Comparison of ENCODE assay signal across 9 cellular contexts in genomic region chr6:40586800-40587201, GRCh38. TPM values are rescaled to one million over a fixed set of nuclear protein-coding genes. Genes with fewer than 3 reads are reported as not detected.
DNase-seq lines count a peak whose midpoint lies in the region; ATAC-seq and TF ChIP-seq lines count a peak whose summit lies in the region.
"Had no signal": no experiment of that assay in that cellular context is flagged by ENCODE, and none has a peak within 500 bp of the region (broad histone marks: within the 10 kb centered on the region; RNA-seq: fewer than 3 reads in every experiment).

No MANE protein-coding gene starts in this region.

- H3K27me3 ChIP-seq in A673 (replicated peaks; ENCODE audit: insufficient read depth, low read depth, low read length, poor library complexity): no peaks in the 10 kb centered on the region
- no peaks in the 10 kb centered on the region for H3K27me3 ChIP-seq in naive thymus-derived CD4-positive, alpha-beta T cell (ENCODE audit: control insufficient read depth in 2 of 2, insufficient read depth in 2 of 2, low read length in 2 of 2)

- H3K27ac Mint-ChIP-seq in naive thymus-derived CD4-positive, alpha-beta T cell: peak overlapping the region in 1 of 9 donors; percentile 28

- H3K4me1 Mint-ChIP-seq in naive thymus-derived CD4-positive, alpha-beta T cell: peaks cover 0 to 36% (median 11%) of the 10 kb centered on the region in 7 donors

- TF ChIP-seq CTCF in A673 (conservative IDR thresholded peaks at IDR 0.05; ENCODE audit: low read depth, low read length) (no peak), HEK293 (tag by site-specific recombination; IDR thresholded peaks at IDR 0.05) (no peak)

- H3K36me3 Mint-ChIP-seq in naive thymus-derived CD4-positive, alpha-beta T cell: peaks cover 0 to 7% (median 0%) of the 10 kb centered on the region in 5 donors

- H3K4me3 ChIP-seq in A673 (ENCODE audit: low read depth, low read length, poor library complexity, severe bottlenecking): peak overlapping the region; percentile 90
- H3K4me3 ChIP-seq in HEK293 (ENCODE audit: low read depth, low read length): peak overlapping the region; percentile 55
- peak overlapping the region; percentile 61 for H3K4me3 ChIP-seq in naive thymus-derived CD4-positive, alpha-beta T cell (ENCODE audit: low read length)

- BruUV-seq in A673 (replicated peaks; lab: Mats Ljungman, UMichigan): no TSS peak

- H3K27ac ChIP-seq in A673 (ENCODE audit: low read depth, low read length, poor library complexity, severe bottlenecking) (peak overlapping the region; percentile 89), HEK293 (ENCODE audit: extremely low read depth, low read depth, low read length) (no peak overlapping the region; the same call in 1 of the 2 replicates)
- H3K27ac ChIP-seq in naive thymus-derived CD4-positive, alpha-beta T cell (ENCODE audit: low read depth, low read length): no peak overlapping the region

- H3K27me3 Mint-ChIP-seq in naive thymus-derived CD4-positive, alpha-beta T cell: peaks cover 17 to 54% (median 30%) of the 10 kb centered on the region in 5 donors

- H3K36me3 ChIP-seq in A673 (ENCODE audit: insufficient read depth, low read length, poor library complexity, severe bottlenecking) (no peaks in the 10 kb centered on the region), HEK293 (ENCODE audit: control insufficient read depth in 2 of 2, insufficient read depth in 1 of 2, low read length in 2 of 2) (no peaks in the 10 kb centered on the region)
- H3K36me3 ChIP-seq in naive thymus-derived CD4-positive, alpha-beta T cell (ENCODE audit: control insufficient read depth in 2 of 3, insufficient read depth in 3 of 3, low read length in 3 of 3): no peaks in the 10 kb centered on the region

- DNase-seq in A673 (ENCODE audit: low spot score): peak; percentile 46
- peak; percentile 38 for DNase-seq in cerebellum (ENCODE audit: low spot score)
- DNase-seq in naive thymus-derived CD4-positive, alpha-beta T cell: peak in 2 of 9 donors; percentile 4 to 26
- DNase-seq in OCI-M1 (lab: John Stamatoyannopoulos, UW): no peak
- no peak for DNase-seq in SHP77 (lab: John Stamatoyannopoulos, UW)

- CTCF ChIA-PET in A673 (lab: Charles Lee) (no interaction called here), HEK293 (lab: Yijun Ruan, JAX) (interaction anchor here (0.5 to 2.3 kb wide), 16 partner anchors 8 to 606 kb away, joined by 3 to 15 read pairs (median 3); no protein-coding TSS in a partner anchor)
- CTCF ChIA-PET in naive thymus-derived CD4-positive, alpha-beta T cell (lab: Charles Lee): interaction anchor here (0.9 kb wide), 1 partner anchor 258 kb away, joined by 4 read pairs; no protein-coding TSS in a partner anchor

- peak overlapping the region; percentile 72 to 90 (median 82) for H3K4me3 Mint-ChIP-seq in naive thymus-derived CD4-positive, alpha-beta T cell

- H3K4me1 ChIP-seq in A673 (ENCODE audit: insufficient read depth, low read length, poor library complexity, severe bottlenecking): peaks cover 41% of the 10 kb centered on the region
- no peaks in the 10 kb centered on the region; the same call in 1 of the 2 replicates for H3K4me1 ChIP-seq in HEK293 (ENCODE audit: control insufficient read depth, insufficient read depth, low read length)
- H3K4me1 ChIP-seq in naive thymus-derived CD4-positive, alpha-beta T cell (ENCODE audit: control insufficient read depth in 2 of 2, insufficient read depth in 2 of 2, low read length in 2 of 2): peaks cover 0 to 10% of the 10 kb centered on the region in 2 donors

- H3K9me3 ChIP-seq in A673 (ENCODE audit: low read depth, low read length, poor library complexity, severe bottlenecking) (no peaks in the 10 kb centered on the region), HEK293 (ENCODE audit: control insufficient read depth, insufficient read depth, low read depth, low read length) (no peaks in the 10 kb centered on the region)
- no peaks in the 10 kb centered on the region for H3K9me3 ChIP-seq in naive thymus-derived CD4-positive, alpha-beta T cell (ENCODE audit: control insufficient read depth in 2 of 3, low read length in 3 of 3)

- H3K9me3 Mint-ChIP-seq in naive thymus-derived CD4-positive, alpha-beta T cell: no peaks in the 10 kb centered on the region

- intact Hi-C loops in A673 (cut with micrococcal nuclease; ENCODE audit: unreplicated experiment): loop anchor here (5.0 to 10.0 kb wide), 3 partner anchors 110 to 1224 kb away; no protein-coding TSS in a partner anchor
- intact Hi-C loops in naive thymus-derived CD4-positive, alpha-beta T cell (cut with micrococcal nuclease): loop anchor here in 1 of 2 donors (1.0 to 5.0 kb wide), 3 partner anchors 54 to 604 kb away; no protein-coding TSS in a partner anchor

- POLR2A ChIA-PET in A673 (lab: Charles Lee; ENCODE audit: low non-redundant PET) (interaction anchor here (1.0 kb wide), 1 partner anchor 13 kb away, joined by 14 read pairs; no protein-coding TSS in a partner anchor), HEK293 (lab: Yijun Ruan, JAX) (no interaction called here)
- POLR2A ChIA-PET in naive thymus-derived CD4-positive, alpha-beta T cell (lab: Charles Lee): no interaction called here

- ATAC-seq in naive thymus-derived CD4-positive, alpha-beta T cell: no peak
- ATAC-seq in GM21360 (IDR thresholded peaks at IDR 0.05; ENCODE audit: unreplicated experiment): no peak
- ATAC-seq in HG02623 (IDR thresholded peaks at IDR 0.05; ENCODE audit: unreplicated experiment): no peak

TF ChIP-seq in HEK293, 187 proteins besides CTCF, POLR2A, EP300 and RAD21:
- TF ChIP-seq ZNF768 (tag by site-specific recombination; IDR thresholded peaks at IDR 0.05) (no peak), ZNF133 (tag by site-specific recombination; IDR thresholded peaks at IDR 0.05) (no peak), ZNF2 (tag by site-specific recombination; IDR thresholded peaks at IDR 0.05) (no peak), KLF1 (tag by site-specific recombination; IDR thresholded peaks at IDR 0.05) (no peak), ZNF274 (IDR thresholded peaks at IDR 0.05; ENCODE audit: low read length) (no peak), ZNF274 (tag by site-specific recombination; IDR thresholded peaks at IDR 0.05; ENCODE audit: borderline replicate concordance) (no peak), ZNF311 (tag by site-specific recombination; IDR thresholded peaks at IDR 0.05; ENCODE audit: borderline replicate concordance) (no peak), ZBTB17 (tag by site-specific recombination; IDR thresholded peaks at IDR 0.05) (no peak), PBX3 (CRISPR knock-in tag; IDR thresholded peaks at IDR 0.05) (no peak), PRDM1 (tag by site-specific recombination; IDR thresholded peaks at IDR 0.05) (no peak), GLIS2 (tag by site-specific recombination; IDR thresholded peaks at IDR 0.05) (no peak)
- TF ChIP-seq, protein P1, sequence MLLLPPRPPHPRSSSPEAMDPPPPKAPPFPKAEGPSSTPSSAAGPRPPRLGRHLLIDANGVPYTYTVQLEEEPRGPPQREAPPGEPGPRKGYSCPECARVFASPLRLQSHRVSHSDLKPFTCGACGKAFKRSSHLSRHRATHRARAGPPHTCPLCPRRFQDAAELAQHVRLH (tag by site-specific recombination; IDR thresholded peaks at IDR 0.05): no peak

RNA-seq across cellular contexts. Expression of gene LRFN2, which starts 0.4 kb away (rescaled TPM):
- 22.3 and 26.6 TPM in 2 replicates for total RNA-seq in A673 (2021)
- 5.4 TPM for total RNA-seq in cerebellum
- total RNA-seq in naive thymus-derived CD4-positive, alpha-beta T cell: 1 to 10 TPM in 1 of 5 experiments, under 1 TPM in 2, not detected in 2; 0.19 to 4.6 (median 0.96) TPM
- polyA plus RNA-seq in naive thymus-derived CD4-positive, alpha-beta T cell: under 1 TPM; 0.13 to 0.43 TPM
- total RNA-seq: NCI-H460 had no signal

Comparison
In these comparisons a context has a peak if more than half of its experiments do, and no peak if none do; other contexts are left out.
1. DNase-seq: peak in A673 (single experiment) and cerebellum (single experiment); none in OCI-M1 (single experiment) and SHP77 (0 of 2).
2. Peak in every context shown above with its lines, with median percentiles within 50 percentile points of each other: H3K4me3 ChIP-seq.